26 cellular contexts compared by ENCODE assay signal in the genomic region with DNA sequence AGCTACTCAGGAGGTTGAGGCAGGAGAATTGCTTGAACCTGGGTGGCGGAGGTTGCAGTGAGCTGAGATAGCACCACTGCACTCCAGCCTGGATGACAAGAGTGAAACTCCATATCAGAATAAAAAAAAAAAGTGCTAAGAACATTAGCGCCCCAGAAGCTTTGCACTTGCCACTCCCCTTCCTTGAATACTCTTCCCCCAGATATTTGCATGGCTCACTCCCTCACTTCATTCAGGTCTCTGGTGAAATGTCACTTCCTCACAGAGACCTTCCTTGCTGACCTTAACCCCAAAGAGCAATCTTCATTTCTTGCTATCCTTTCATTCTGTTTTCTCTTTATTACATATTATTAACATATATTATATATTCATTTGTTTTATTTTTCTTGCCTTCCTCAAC. TPM values are rescaled to one million over a fixed set of nuclear protein-coding genes. Genes with fewer than 3 reads are reported as not detected.
DNase-seq lines count a peak whose midpoint lies in the region; ATAC-seq, FAIRE-seq and TF ChIP-seq lines count a peak whose summit lies in the region.
"Had no signal": no experiment of that assay in that cellular context is flagged by ENCODE, and none has a peak within 500 bp of the region (broad histone marks: within the 10 kb centered on the region; RNA-seq: fewer than 3 reads in every experiment).

No MANE protein-coding gene starts in this region.

- H3K4me3 ChIP-seq in A549, result no peak overlapping the region
- H3K4me3 ChIP-seq: BLaER1 had no signal

- H3K27me3 Mint-ChIP-seq in glutamatergic neuron (ENCODE audit: unreplicated experiment) (peaks cover 3% of the 10 kb centered on the region), nephron progenitor cell (ENCODE audit: low read depth, poor library complexity) (peaks cover 44% of the 10 kb centered on the region)
- H3K27me3 Mint-ChIP-seq: CD4-positive, alpha-beta memory T cell; CD4-positive, CD25-positive, alpha-beta regulatory T cell had no signal

- no peak for TF ChIP-seq RAD21 in A549 (conservative IDR thresholded peaks at IDR 0.05 in 1 of 2, IDR thresholded peaks at IDR 0.05 in 1 of 2)

- no peak for TF ChIP-seq CTCF in A549 (IDR thresholded peaks at IDR 0.05)
- TF ChIP-seq CTCF in glutamatergic neuron (IDR thresholded peaks at IDR 0.05; ENCODE audit: partially characterized antibody, unreplicated experiment), result no peak
- no peak for TF ChIP-seq CTCF in nephron progenitor cell (IDR thresholded peaks at IDR 0.05)

- POLR2A ChIA-PET in A549 (lab: Yijun Ruan, JAX), result no interaction called here

- ATAC-seq in A549, result no peak
- ATAC-seq in HG02642 (IDR thresholded peaks at IDR 0.05; ENCODE audit: poor library complexity, unreplicated experiment), result no peak

- no peak overlapping the region for H3K4me3 Mint-ChIP-seq in glutamatergic neuron (ENCODE audit: unreplicated experiment)
- H3K4me3 Mint-ChIP-seq in nephron progenitor cell, result no peak overlapping the region
- H3K4me3 Mint-ChIP-seq: CD14-positive monocyte; CD4-positive, alpha-beta memory T cell; CD4-positive, CD25-positive, alpha-beta regulatory T cell; CD8-positive, alpha-beta memory T cell had no signal

- H3K9me3 Mint-ChIP-seq in glutamatergic neuron (ENCODE audit: unreplicated experiment) (peaks cover 4% of the 10 kb centered on the region), nephron progenitor cell (peaks cover 83% of the 10 kb centered on the region)

- no peaks in the 10 kb centered on the region for H3K4me1 ChIP-seq in A549
- H3K4me1 ChIP-seq: BE2C, BLaER1 had no signal

- DNase-seq in A549 (ENCODE audit: low read depth in 1 of 2, low spot score in 1 of 2), result no peak
- DNase-seq in NAMALWA (ENCODE audit: low spot score), result peak; percentile 22
- no peak for DNase-seq in glutamatergic neuron
- DNase-seq in mesenteric fat pad (ENCODE audit: low spot score), result no peak
- no peak for DNase-seq in nephron progenitor cell
- DNase-seq: ACHN; BE2C; C1 segment of cervical spinal cord; CD4-positive, alpha-beta memory T cell; CD4-positive, CD25-positive, alpha-beta regulatory T cell; CD8-positive, alpha-beta memory T cell; COR-L47; DMS 273 treated with DMSO at 0.1 percent for 48 hours; DMS153; DMS79 treated with DMSO at 0.1 percent for 48 hours; GF-D8 had no signal

- no peak for TF ChIP-seq EP300 in A549 (IDR thresholded peaks at IDR 0.05)

- TF ChIP-seq POLR2A in A549 (IDR thresholded peaks at IDR 0.05; ENCODE audit: low read length), result no peak

- no peaks in the 10 kb centered on the region for H3K9me3 ChIP-seq in A549
- H3K9me3 ChIP-seq: BE2C, BLaER1 had no signal

- FAIRE-seq in A549 (lab: Jason Lieb, UNC), result peak; percentile 18
- FAIRE-seq: G401.6, GM12891, GM19239 had no signal

- H3K27ac ChIP-seq in A549, result no peak overlapping the region
- H3K27ac ChIP-seq: 22Rv1, BLaER1 had no signal

- H3K4me1 Mint-ChIP-seq in glutamatergic neuron (ENCODE audit: low read depth, unreplicated experiment), result no peaks in the 10 kb centered on the region
- H3K4me1 Mint-ChIP-seq in nephron progenitor cell, result no peaks in the 10 kb centered on the region

- H3K27ac Mint-ChIP-seq in glutamatergic neuron (ENCODE audit: unreplicated experiment), result peak overlapping the region; percentile 26
- no peak overlapping the region for H3K27ac Mint-ChIP-seq in nephron progenitor cell
- H3K27ac Mint-ChIP-seq: CD4-positive, CD25-positive, alpha-beta regulatory T cell; CD8-positive, alpha-beta memory T cell had no signal

- WGBS in A549 (ENCODE audit: missing lambda C conversion rate), result 20% methylated on average over 2 of the region's 2 CpGs

- CTCF ChIA-PET in A549 (lab: Yijun Ruan, JAX), result no interaction called here

- H3K36me3 Mint-ChIP-seq in glutamatergic neuron (ENCODE audit: unreplicated experiment) (no peaks in the 10 kb centered on the region), nephron progenitor cell (ENCODE audit: low read depth) (no peaks in the 10 kb centered on the region)
- H3K36me3 Mint-ChIP-seq: CD14-positive monocyte; CD4-positive, alpha-beta memory T cell; CD4-positive, CD25-positive, alpha-beta regulatory T cell; CD8-positive, alpha-beta memory T cell had no signal

- H3K4me2 ChIP-seq in A549, result no peak overlapping the region
- H3K4me2 ChIP-seq: BLaER1 had no signal

TF ChIP-seq in A549, 52 proteins besides CTCF, POLR2A, EP300 and RAD21 (continues in another document):
- TF ChIP-seq ZNF302 (CRISPR knock-in tag; IDR thresholded peaks at IDR 0.05) (no peak), SREBF2 (IDR thresholded peaks at IDR 0.05) (no peak), CEBPB (IDR thresholded peaks at IDR 0.05) (no peak), FOSB (CRISPR knock-in tag; IDR thresholded peaks at IDR 0.05) (no peak), RCOR1 (IDR thresholded peaks at IDR 0.05; ENCODE audit: low read depth, low read length) (no peak), USF2 (IDR thresholded peaks at IDR 0.05) (no peak), FOXS1 (CRISPR knock-in tag; IDR thresholded peaks at IDR 0.05) (no peak), HOXA7 (CRISPR knock-in tag; IDR thresholded peaks at IDR 0.05) (no peak), CBX8 (IDR thresholded peaks at IDR 0.05) (no peak), HOXB13 (CRISPR knock-in tag; IDR thresholded peaks at IDR 0.05; ENCODE audit: low read depth) (no peak)
- TF ChIP-seq, protein P1, sequence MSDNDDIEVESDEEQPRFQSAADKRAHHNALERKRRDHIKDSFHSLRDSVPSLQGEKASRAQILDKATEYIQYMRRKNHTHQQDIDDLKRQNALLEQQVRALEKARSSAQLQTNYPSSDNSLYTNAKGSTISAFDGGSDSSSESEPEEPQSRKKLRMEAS (IDR thresholded peaks at IDR 0.05), result no peak
- TF ChIP-seq, protein P2, sequence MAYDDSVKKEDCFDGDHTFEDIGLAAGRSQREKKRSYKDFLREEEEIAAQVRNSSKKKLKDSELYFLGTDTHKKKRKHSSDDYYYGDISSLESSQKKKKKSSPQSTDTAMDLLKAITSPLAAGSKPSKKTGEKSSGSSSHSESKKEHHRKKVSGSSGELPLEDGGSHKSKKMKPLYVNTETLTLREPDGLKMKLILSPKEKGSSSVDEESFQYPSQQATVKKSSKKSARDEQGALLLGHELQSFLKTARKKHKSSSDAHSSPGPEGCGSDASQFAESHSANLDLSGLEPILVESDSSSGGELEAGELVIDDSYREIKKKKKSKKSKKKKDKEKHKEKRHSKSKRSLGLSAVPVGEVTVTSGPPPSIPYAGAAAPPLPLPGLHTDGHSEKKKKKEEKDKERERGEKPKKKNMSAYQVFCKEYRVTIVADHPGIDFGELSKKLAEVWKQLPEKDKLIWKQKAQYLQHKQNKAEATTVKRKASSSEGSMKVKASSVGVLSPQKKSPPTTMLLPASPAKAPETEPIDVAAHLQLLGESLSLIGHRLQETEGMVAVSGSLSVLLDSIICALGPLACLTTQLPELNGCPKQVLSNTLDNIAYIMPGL (CRISPR knock-in tag; IDR thresholded peaks at IDR 0.05; ENCODE audit: borderline replicate concordance), result no peak

RNA-seq across cellular contexts. Expression of gene CACNA1F, which starts 11.3 kb away (rescaled TPM):
- polyA plus RNA-seq in A549 (2011; rRNA removed) (not detected in 2 replicates), A549 (2017; fragmentation: RNase III; extraction: RNeasy Plus Mini Kit Qiagen cat#74134 plus additional on column Dnase treatment) (not detected in 3 replicates)
- not detected in 2 replicates for polyA plus RNA-seq in A549 (2012; cell fraction: cytosol; rRNA removed)
- polyA plus RNA-seq in A549 (2012; cell fraction: nucleus; rRNA removed), result 0.01 TPM in 1 of 2 replicates, not detected in the other
- not detected in 2 replicates for polyA minus RNA-seq in A549 (2011; rRNA and poly(A)+ RNA removed)
- total RNA-seq in glutamatergic neuron (ENCODE audit: unreplicated experiment) (0.47 TPM), mesenteric fat pad (not detected)
- total RNA-seq: A172, A673 had no signal
- polyA plus RNA-seq: AG04450; CD14-positive monocyte; CD4-positive, CD25-positive, alpha-beta regulatory T cell; CD8-positive, alpha-beta memory T cell had no signal

RNA-seq across cellular contexts. Expression of gene CCDC22, which starts 13.4 kb away (rescaled TPM):
- 8.8 and 11.4 TPM in 2 replicates for polyA plus RNA-seq in A549 (2011; rRNA removed)
- 8.6 and 11.7 TPM in 2 replicates for polyA plus RNA-seq in A549 (2012; cell fraction: cytosol; rRNA removed)
- 30.3 and 36.7 TPM in 2 replicates for polyA plus RNA-seq in A549 (2012; cell fraction: nucleus; rRNA removed)
- 10.8 to 11.8 TPM (median 10.9 TPM) in 3 replicates for polyA plus RNA-seq in A549 (2017; fragmentation: RNase III; extraction: RNeasy Plus Mini Kit Qiagen cat#74134 plus additional on column Dnase treatment)
- 9.1 and 16.9 TPM in 2 replicates for polyA minus RNA-seq in A549 (2011; rRNA and poly(A)+ RNA removed)
- total RNA-seq in glutamatergic neuron (ENCODE audit: unreplicated experiment), result 15.0 TPM
- 12.3 TPM for total RNA-seq in mesenteric fat pad

RNA-seq across cellular contexts. Expression of gene SYP, which starts 21.9 kb away (rescaled TPM):
- 1.3 and 1.7 TPM in 2 replicates for polyA plus RNA-seq in A549 (2011; rRNA removed)
- 1.5 and 1.6 TPM in 2 replicates for polyA plus RNA-seq in A549 (2012; cell fraction: cytosol; rRNA removed)
- polyA plus RNA-seq in A549 (2012; cell fraction: nucleus; rRNA removed), result 2.1 and 2.6 TPM in 2 replicates
- polyA plus RNA-seq in A549 (2017; fragmentation: RNase III; extraction: RNeasy Plus Mini Kit Qiagen cat#74134 plus additional on column Dnase treatment), result 3.3 to 4.0 TPM (median 3.8 TPM) in 3 replicates
- 1.1 and 1.3 TPM in 2 replicates for polyA minus RNA-seq in A549 (2011; rRNA and poly(A)+ RNA removed)
- total RNA-seq in glutamatergic neuron (ENCODE audit: unreplicated experiment), result 291 TPM
- 1.00 TPM for total RNA-seq in mesenteric fat pad

RNA-seq across cellular contexts. Expression of gene PRICKLE3, which starts 35.7 kb away (rescaled TPM):
- polyA plus RNA-seq in A549 (2011; rRNA removed) (7.9 and 9.3 TPM in 2 replicates), A549 (2017; fragmentation: RNase III; extraction: RNeasy Plus Mini Kit Qiagen cat#74134 plus additional on column Dnase treatment) (12.9 to 14.1 TPM (median 14.0 TPM) in 3 replicates)
- polyA plus RNA-seq in A549 (2012; cell fraction: cytosol; rRNA removed), result 16.9 and 23.0 TPM in 2 replicates
- 54.4 and 68.6 TPM in 2 replicates for polyA plus RNA-seq in A549 (2012; cell fraction: nucleus; rRNA removed)
- polyA minus RNA-seq in A549 (2011; rRNA and poly(A)+ RNA removed), result 10.3 and 17.7 TPM in 2 replicates
- total RNA-seq in glutamatergic neuron (ENCODE audit: unreplicated experiment) (1.6 TPM), mesenteric fat pad (12.5 TPM)

RNA-seq across cellular contexts. Expression of gene FOXP3, which starts 42.6 kb away (rescaled TPM):
- 0.13 and 0.21 TPM in 2 replicates for polyA plus RNA-seq in A549 (2011; rRNA removed)
- polyA plus RNA-seq in A549 (2012; cell fraction: cytosol; rRNA removed), result 0.05 and 0.12 TPM in 2 replicates
- 0.07 and 0.11 TPM in 2 replicates for polyA plus RNA-seq in A549 (2012; cell fraction: nucleus; rRNA removed)
- 0.04 to 0.13 TPM (median 0.13 TPM) in 3 replicates for polyA plus RNA-seq in A549 (2017; fragmentation: RNase III; extraction: RNeasy Plus Mini Kit Qiagen cat#74134 plus additional on column Dnase treatment)
- polyA minus RNA-seq in A549 (2011; rRNA and poly(A)+ RNA removed), result 0.12 and 0.29 TPM in 2 replicates
- total RNA-seq in glutamatergic neuron (ENCODE audit: unreplicated experiment), result 0.78 TPM
- not detected for total RNA-seq in mesenteric fat pad
- total RNA-seq: A172, A673 had no signal

Comparison
In these comparisons a context has a peak if more than half of its experiments do, and no peak if none do; other contexts are left out.
1. RNA of gene SYP, which starts 21.9 kb away (total RNA-seq): 291 TPM in glutamatergic neuron (single experiment); 1.00 TPM in mesenteric fat pad (single experiment); every median in the first group is over 100 times any median in the second.